8 cellular contexts compared by ENCODE assay signal in genomic region chr1:174800221-174800791, GRCh38.
DNase-seq lines count a peak whose midpoint lies in the region; ATAC-seq and TF ChIP-seq lines count a peak whose summit lies in the region.

No MANE protein-coding gene starts in this region.

- H3K4me3 Mint-ChIP-seq in CD4-positive, alpha-beta memory T cell = no peak overlapping the region
- no peak overlapping the region for H3K4me3 Mint-ChIP-seq in stimulated activated naive CD8-positive, alpha-beta T cell treated with anti-CD3 and anti-CD28 coated beads, Interleukin-15, amount 100 ng/mL, for 72 hours

- no peak overlapping the region for H3K18ac ChIP-seq in IMR-90 (ENCODE audit: low read depth, low read length)

- DNase-seq in CD4-positive, alpha-beta memory T cell = peak in 1 of 5 donors; percentile 47
- DNase-seq in IMR-90 (peak; percentile 3), astrocyte of the hippocampus (ENCODE audit: low read depth, low spot score) (peak; percentile 34), iris pigment epithelial cell (ENCODE audit: low read depth) (peak; percentile 10), COR-L47 (lab: John Stamatoyannopoulos, UW) (no peak), H4 (ENCODE audit: low spot score) (no peak), mesenteric fat pad (ENCODE audit: low spot score) (no peak)
- peak in 1 of 2 donors; percentile 4 for DNase-seq in stimulated activated naive CD8-positive, alpha-beta T cell treated with anti-CD3 and anti-CD28 coated beads, Interleukin-15, amount 100 ng/mL, for 72 hours

- H3K36me3 ChIP-seq in CD4-positive, alpha-beta memory T cell (ENCODE audit: insufficient read depth, low read length) = no peaks in the 10 kb centered on the region
- no peaks in the 10 kb centered on the region for H3K36me3 ChIP-seq in IMR-90 (ENCODE audit: control insufficient read depth, insufficient read depth, low read length)

- no peak overlapping the region for H2AK9ac ChIP-seq in IMR-90 (replicated peaks; ENCODE audit: low read depth, low read length, poor library complexity)

- dilution Hi-C loops in IMR-90 (cut with HindIII; ENCODE audit: low sequenced_read_pairs, unreplicated experiment) = no loop called here

- H2BK20ac ChIP-seq in IMR-90 (ENCODE audit: low read depth, low read length) = no peak overlapping the region

- H3K9me1 ChIP-seq in IMR-90 (ENCODE audit: insufficient read depth, low read length) = no peaks in the 10 kb centered on the region

- H3K4me1 Mint-ChIP-seq in CD4-positive, alpha-beta memory T cell = peaks cover 0 to 11% (median 9%) of the 10 kb centered on the region in 4 donors
- H3K4me1 Mint-ChIP-seq in stimulated activated naive CD8-positive, alpha-beta T cell treated with anti-CD3 and anti-CD28 coated beads, Interleukin-15, amount 100 ng/mL, for 72 hours = peaks cover 12% of the 10 kb centered on the region

- H2AK5ac ChIP-seq in IMR-90 (ENCODE audit: low read depth, low read length) = no peak overlapping the region

- peak; percentile 28 for ATAC-seq in IMR-90 (ENCODE audit: low read depth)
- peak; percentile 32 for ATAC-seq in stimulated activated naive CD8-positive, alpha-beta T cell treated with anti-CD3 and anti-CD28 coated beads, Interleukin-15, amount 100 ng/mL, for 72 hours

- no peak for TF ChIP-seq CTCF in IMR-90 (conservative IDR thresholded peaks at IDR 0.05; ENCODE audit: low read depth, low read length)

- no CpG with 5 or more reads among the region's 10 CpGs for WGBS in IMR-90 (ENCODE audit: extremely low coverage in 2 of 2, insufficient read length in 1 of 2), 2 experiments

- CTCF ChIA-PET in CD4-positive, alpha-beta memory T cell (lab: Charles Lee; ENCODE audit: partially characterized antibody) = interaction anchor here (0.6 to 2.8 kb wide), 19 partner anchors 7 to 229 kb away, joined by 3 to 23 read pairs (median 4); no protein-coding TSS in a partner anchor
- CTCF ChIA-PET in IMR-90 (lab: Yijun Ruan, JAX) = interaction anchor here (0.8 to 2.6 kb wide), 3 partner anchors 10 to 224 kb away, joined by 3 to 8 read pairs (median 3); no protein-coding TSS in a partner anchor

- intact Hi-C loops in CD4-positive, alpha-beta memory T cell (cut with micrococcal nuclease) = no loop called here
- intact Hi-C loops in IMR-90 (cut with micrococcal nuclease) = no loop called here

- no peaks in the 10 kb centered on the region for H3K36me3 Mint-ChIP-seq in CD4-positive, alpha-beta memory T cell

- H3K27ac ChIP-seq in CD4-positive, alpha-beta memory T cell (ENCODE audit: low read depth, low read length) = peak overlapping the region; percentile 62
- no peak overlapping the region for H3K27ac ChIP-seq in IMR-90 (ENCODE audit: insufficient read depth, low read length)

- no TSS peak for BruUV-seq in IMR-90 (replicated peaks; lab: Mats Ljungman, UMichigan)

- no peak overlapping the region; the same call in 1 of the 2 replicates for H3K56ac ChIP-seq in IMR-90 (ENCODE audit: extremely low read depth, insufficient read depth, low read length)

- in situ Hi-C loops in IMR-90 (cut with MboI; ENCODE audit: low sequenced_read_pairs) = no loop called here

- no peak for TF ChIP-seq RAD21 in IMR-90 (IDR thresholded peaks at IDR 0.05; ENCODE audit: low read length)

- H3K23ac ChIP-seq in IMR-90 (ENCODE audit: low read depth, low read length) = peak overlapping the region; percentile 58

- H3K9me3 Mint-ChIP-seq in CD4-positive, alpha-beta memory T cell = no peaks in the 10 kb centered on the region
- no peaks in the 10 kb centered on the region for H3K9me3 Mint-ChIP-seq in stimulated activated naive CD8-positive, alpha-beta T cell treated with anti-CD3 and anti-CD28 coated beads, Interleukin-15, amount 100 ng/mL, for 72 hours

- H3K27ac Mint-ChIP-seq in CD4-positive, alpha-beta memory T cell = no peak overlapping the region
- no peak overlapping the region for H3K27ac Mint-ChIP-seq in stimulated activated naive CD8-positive, alpha-beta T cell treated with anti-CD3 and anti-CD28 coated beads, Interleukin-15, amount 100 ng/mL, for 72 hours

- no peak for TF ChIP-seq POLR2A in IMR-90 (IDR thresholded peaks at IDR 0.05; ENCODE audit: low read depth, low read length)

- H2AFZ ChIP-seq in IMR-90 (replicated peaks; ENCODE audit: low read length, poor library complexity) = peak overlapping the region; percentile 89

- H3K4me2 ChIP-seq in IMR-90 (ENCODE audit: low read depth, low read length) = peak overlapping the region; percentile 94

- H3K4me3 ChIP-seq in CD4-positive, alpha-beta memory T cell (ENCODE audit: low read length in 2 of 2) = peak overlapping the region; percentile 54 to 73
- peak overlapping the region; percentile 69 for H3K4me3 ChIP-seq in IMR-90 (ENCODE audit: insufficient read depth, low read depth, low read length)

- H3K4ac ChIP-seq in IMR-90 (ENCODE audit: low read depth, low read length) = 0 out of 2 replicates have a peak overlapping the region, but pooled peaks have one; percentile 19

- no peaks in the 10 kb centered on the region for H3K9me3 ChIP-seq in CD4-positive, alpha-beta memory T cell (ENCODE audit: control insufficient read depth in 1 of 2, low read length in 2 of 2)
- no peaks in the 10 kb centered on the region for H3K9me3 ChIP-seq in IMR-90 (ENCODE audit: control insufficient read depth, insufficient read depth, low read length)

- no peak overlapping the region for H4K8ac ChIP-seq in IMR-90 (ENCODE audit: low read depth in 2 of 2, low read length in 2 of 2)

- no peaks in the 10 kb centered on the region for H3K79me1 ChIP-seq in IMR-90 (ENCODE audit: low read depth in 1 of 2, low read length in 2 of 2)

- H2BK5ac ChIP-seq in IMR-90 (ENCODE audit: low read depth, low read length, poor library complexity, severe bottlenecking) = no peak overlapping the region

- H3K4me1 ChIP-seq in CD4-positive, alpha-beta memory T cell (ENCODE audit: insufficient read depth, low read length) = peaks cover 24% of the 10 kb centered on the region
- 0 out of 2 replicates have a peak, but pooled peaks cover 2% of the 10 kb centered on the region for H3K4me1 ChIP-seq in IMR-90 (ENCODE audit: control insufficient read depth, insufficient read depth, low read length)

- H4K20me1 ChIP-seq in IMR-90 (ENCODE audit: insufficient read depth, low read length) = peaks cover 3% of the 10 kb centered on the region; the same call in 1 of the 2 replicates

- H3K9ac ChIP-seq in IMR-90 (ENCODE audit: low read depth, low read length) = peak overlapping the region; percentile 78

- no peaks in the 10 kb centered on the region for H3K27me3 Mint-ChIP-seq in CD4-positive, alpha-beta memory T cell
- no peaks in the 10 kb centered on the region for H3K27me3 Mint-ChIP-seq in stimulated activated naive CD8-positive, alpha-beta T cell treated with anti-CD3 and anti-CD28 coated beads, Interleukin-15, amount 100 ng/mL, for 72 hours

- H4K5ac ChIP-seq in IMR-90 (ENCODE audit: low read depth, low read length) = no peak overlapping the region

- POLR2A ChIA-PET in CD4-positive, alpha-beta memory T cell (lab: Charles Lee; ENCODE audit: partially characterized antibody) = interaction anchor here (0.8 to 5.5 kb wide), 21 partner anchors 9 to 976 kb away, joined by 3 to 112 read pairs (median 4); partner anchors contain the start of genes CACYBP, CENPL, DARS2 and GAS5
- POLR2A ChIA-PET in IMR-90 (lab: Charles Lee; ENCODE audit: unreplicated experiment) = no interaction called here

- H2BK120ac ChIP-seq in IMR-90 (ENCODE audit: low read depth, low read length) = no peak overlapping the region

- no peak overlapping the region for H3K14ac ChIP-seq in IMR-90 (replicated peaks; ENCODE audit: low read depth, low read length)

- no peaks in the 10 kb centered on the region for H3K27me3 ChIP-seq in CD4-positive, alpha-beta memory T cell (ENCODE audit: insufficient read depth, low read length)
- H3K27me3 ChIP-seq in IMR-90 (ENCODE audit: control insufficient read depth, insufficient read depth, low read length) = peaks cover 2% of the 10 kb centered on the region; the same call in 1 of the 2 replicates

- H4K91ac ChIP-seq in IMR-90 (ENCODE audit: insufficient read depth, low read depth, low read length) = no peak overlapping the region

- no peak overlapping the region for H2BK15ac ChIP-seq in IMR-90 (ENCODE audit: low read depth, low read length)

TF ChIP-seq in IMR-90, 13 proteins besides CTCF, POLR2A, EP300 and RAD21:
- TF ChIP-seq NFE2L2 (IDR thresholded peaks at IDR 0.05; ENCODE audit: low read depth, low read length) (no peak), BHLHE40 (IDR thresholded peaks at IDR 0.05; ENCODE audit: low read depth, low read length) (no peak), RCOR1 (IDR thresholded peaks at IDR 0.05; ENCODE audit: insufficient replicate concordance, low read length) (no peak), CEBPB (IDR thresholded peaks at IDR 0.05; ENCODE audit: low read depth, low read length) (no peak), FOS (IDR thresholded peaks at IDR 0.05; ENCODE audit: low read depth, low read length) (no peak), MXI1 (IDR thresholded peaks at IDR 0.05; ENCODE audit: borderline replicate concordance, low read depth, low read length) (no peak), CHD1 (IDR thresholded peaks at IDR 0.05; ENCODE audit: low read depth, low read length) (no peak), RFX5 (IDR thresholded peaks at IDR 0.05; ENCODE audit: low read depth, low read length) (no peak), MAZ (IDR thresholded peaks at IDR 0.05; ENCODE audit: borderline replicate concordance, low read depth, low read length) (no peak), MAFK (IDR thresholded peaks at IDR 0.05; ENCODE audit: low read depth, low read length) (no peak), USF2 (IDR thresholded peaks at IDR 0.05; ENCODE audit: low read depth, low read length) (no peak), SMC3 (IDR thresholded peaks at IDR 0.05; ENCODE audit: low read depth, low read length) (no peak)
- TF ChIP-seq, protein P1, sequence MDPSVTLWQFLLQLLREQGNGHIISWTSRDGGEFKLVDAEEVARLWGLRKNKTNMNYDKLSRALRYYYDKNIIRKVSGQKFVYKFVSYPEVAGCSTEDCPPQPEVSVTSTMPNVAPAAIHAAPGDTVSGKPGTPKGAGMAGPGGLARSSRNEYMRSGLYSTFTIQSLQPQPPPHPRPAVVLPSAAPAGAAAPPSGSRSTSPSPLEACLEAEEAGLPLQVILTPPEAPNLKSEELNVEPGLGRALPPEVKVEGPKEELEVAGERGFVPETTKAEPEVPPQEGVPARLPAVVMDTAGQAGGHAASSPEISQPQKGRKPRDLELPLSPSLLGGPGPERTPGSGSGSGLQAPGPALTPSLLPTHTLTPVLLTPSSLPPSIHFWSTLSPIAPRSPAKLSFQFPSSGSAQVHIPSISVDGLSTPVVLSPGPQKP (IDR thresholded peaks at IDR 0.05; ENCODE audit: borderline replicate concordance, low read depth, low read length) = no peak

Comparison
In these comparisons a context has a peak if more than half of its experiments do, and no peak if none do; other contexts are left out.
1. DNase-seq: peak in IMR-90 (single experiment), astrocyte of the hippocampus (single experiment) and iris pigment epithelial cell (single experiment); none in COR-L47 (single experiment), H4 (single experiment) and mesenteric fat pad (single experiment).